Comparison of ENCODE assay signal across 9 cellular contexts in the genomic region with DNA sequence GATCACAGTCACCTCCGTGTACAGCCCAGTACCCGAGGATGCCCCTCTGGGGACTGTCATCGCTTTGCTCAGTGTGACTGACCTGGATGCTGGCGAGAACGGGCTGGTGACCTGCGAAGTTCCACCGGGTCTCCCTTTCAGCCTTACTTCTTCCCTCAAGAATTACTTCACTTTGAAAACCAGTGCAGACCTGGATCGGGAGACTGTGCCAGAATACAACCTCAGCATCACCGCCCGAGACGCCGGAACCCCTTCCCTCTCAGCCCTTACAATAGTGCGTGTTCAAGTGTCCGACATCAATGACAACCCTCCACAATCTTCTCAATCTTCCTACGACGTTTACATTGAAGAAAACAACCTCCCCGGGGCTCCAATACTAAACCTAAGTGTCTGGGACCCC. TPM values are rescaled to one million over a fixed set of nuclear protein-coding genes. Genes with fewer than 3 reads are reported as not detected.
DNase-seq lines count a peak whose midpoint lies in the region; ATAC-seq, FAIRE-seq and TF ChIP-seq lines count a peak whose summit lies in the region.
"Had no signal": no experiment of that assay in that cellular context is flagged by ENCODE, and none has a peak within 500 bp of the region (broad histone marks: within the 10 kb centered on the region; RNA-seq: fewer than 3 reads in every experiment).

No MANE protein-coding gene starts in this region.

- H3K9me2 ChIP-seq in DOHH2 (replicated peaks; ENCODE audit: control insufficient read depth, low read length), result no peaks in the 10 kb centered on the region

- ATAC-seq in GM19328 (IDR thresholded peaks at IDR 0.05; ENCODE audit: unreplicated experiment), result no peak

- H4K20me1 ChIP-seq in DOHH2 (ENCODE audit: control insufficient read depth, insufficient read depth, low read depth, low read length), result 0 out of 2 replicates have a peak, but pooled peaks cover 7% of the 10 kb centered on the region

- peak overlapping the region; percentile 96 for H3K4me2 ChIP-seq in DOHH2 (ENCODE audit: low read length)

- H3K27ac Mint-ChIP-seq in progenitor cell of endocrine pancreas, result no peak overlapping the region

- 53 to 57% methylated on average over 10 to 17 of the region's 17 CpGs for WGBS in esophagus squamous epithelium, 2 donors

- no peaks in the 10 kb centered on the region for H3K27me3 ChIP-seq in DOHH2 (ENCODE audit: control insufficient read depth, low read length)
- no peaks in the 10 kb centered on the region for H3K27me3 ChIP-seq in SJCRH30
- no peaks in the 10 kb centered on the region for H3K27me3 ChIP-seq in esophagus squamous epithelium

- FAIRE-seq in RCC 7860 (lab: Jason Lieb, UNC), result no peak

- no peak for TF ChIP-seq POLR2A in esophagus squamous epithelium (IDR thresholded peaks at IDR 0.05)

- DNase-seq in SJCRH30 (peak in 1 of 2 experiments; percentile 31), esophagus squamous epithelium (lab: John Stamatoyannopoulos, UW) (no peak), progenitor cell of endocrine pancreas (ENCODE audit: low spot score, unreplicated experiment) (no peak), globus pallidus (ENCODE audit: low spot score) (no peak), RCC 7860 (ENCODE audit: low spot score) (no peak), COLO668 (lab: John Stamatoyannopoulos, UW; ENCODE audit: unreplicated experiment) (no peak)
- DNase-seq: NCI-H446 treated with DMSO at 0.1 percent for 48 hours had no signal

- peak overlapping the region; percentile 50 for H3K27ac ChIP-seq in DOHH2 (ENCODE audit: low read depth, low read length)
- H3K27ac ChIP-seq in SJCRH30, result peak overlapping the region; percentile 86; the same call in 1 of the 2 replicates
- peak overlapping the region in 3 of 4 donors; percentile 92 to 93 (median 93) for H3K27ac ChIP-seq in esophagus squamous epithelium

- H3K4me3 ChIP-seq in DOHH2 (ENCODE audit: low read length) (peak overlapping the region; percentile 90), SJCRH30 (peak overlapping the region; percentile 70), esophagus squamous epithelium (peak overlapping the region; percentile 56 to 77 (median 72))

- H3K9me3 ChIP-seq in DOHH2 (ENCODE audit: control insufficient read depth, insufficient read depth, low read length) (no peaks in the 10 kb centered on the region), SJCRH30 (replicated peaks) (peaks cover 5% of the 10 kb centered on the region; the same call in 1 of the 2 replicates), esophagus squamous epithelium (no peaks in the 10 kb centered on the region)

- H3K4me3 Mint-ChIP-seq in progenitor cell of endocrine pancreas (ENCODE audit: low read depth), result peak overlapping the region; percentile 37

- TF ChIP-seq CTCF in DOHH2 (IDR thresholded peaks at IDR 0.05; ENCODE audit: low read depth, low read length, poor library complexity, severe bottlenecking), result no peak
- no peak for TF ChIP-seq CTCF in esophagus squamous epithelium (IDR thresholded peaks at IDR 0.05)
- no peak for TF ChIP-seq CTCF in progenitor cell of endocrine pancreas (IDR thresholded peaks at IDR 0.05; ENCODE audit: unreplicated experiment)

- H3K36me3 ChIP-seq in DOHH2 (ENCODE audit: control insufficient read depth, low read length), result peaks cover 56% of the 10 kb centered on the region
- H3K36me3 ChIP-seq in SJCRH30, result peaks cover 38% of the 10 kb centered on the region
- no peaks in the 10 kb centered on the region for H3K36me3 ChIP-seq in esophagus squamous epithelium

- H3K4me1 ChIP-seq in DOHH2 (ENCODE audit: control insufficient read depth, low read length) (peaks cover 60% of the 10 kb centered on the region), SJCRH30 (peaks cover 17% of the 10 kb centered on the region), esophagus squamous epithelium (peaks cover 15 to 67% (median 32%) of the 10 kb centered on the region in 3 donors)

- H3K4me1 Mint-ChIP-seq in progenitor cell of endocrine pancreas (ENCODE audit: low read depth), result peaks cover 7% of the 10 kb centered on the region

- peaks cover 66% of the 10 kb centered on the region for H3K79me2 ChIP-seq in DOHH2 (ENCODE audit: control insufficient read depth, low read length)

- peaks cover 8% of the 10 kb centered on the region for H3K36me3 Mint-ChIP-seq in progenitor cell of endocrine pancreas (ENCODE audit: insufficient read depth)

- peaks cover 35% of the 10 kb centered on the region for H3K27me3 Mint-ChIP-seq in progenitor cell of endocrine pancreas

- peaks cover 13% of the 10 kb centered on the region; the same call in 1 of the 2 replicates for H3F3A ChIP-seq in DOHH2 (ENCODE audit: control insufficient read depth, insufficient read depth)

- peaks cover 6% of the 10 kb centered on the region for H3K9me3 Mint-ChIP-seq in progenitor cell of endocrine pancreas (ENCODE audit: low read depth)

- intact Hi-C loops in esophagus squamous epithelium (cut with DNase I), result loop anchor here (5.0 to 10.0 kb wide), 2 partner anchors 35 to 78 kb away; no protein-coding TSS in a partner anchor

RNA-seq across cellular contexts. Expression of gene PCDHGC3, which starts 1.4 kb away (rescaled TPM):
- 105 and 109 TPM in 2 replicates for total RNA-seq in SJCRH30 (2014; rRNA removed; shearing (Covaris generic))
- total RNA-seq in esophagus squamous epithelium (10 to 100 TPM; 36.6 to 52.5 (median 38.6) TPM), progenitor cell of endocrine pancreas (25.8 and 29.7 TPM in 2 replicates)

RNA-seq across cellular contexts. Expression of gene PCDHGC4, which starts 7.7 kb away (rescaled TPM):
- 3.4 and 3.6 TPM in 2 replicates for total RNA-seq in SJCRH30 (2014; rRNA removed; shearing (Covaris generic))
- total RNA-seq in esophagus squamous epithelium (1 to 10 TPM in 3 of 4 donors, under 1 TPM in 1; 0.21 to 3.3 (median 2.1) TPM), progenitor cell of endocrine pancreas (3.0 and 3.8 TPM in 2 replicates)

RNA-seq across cellular contexts. Expression of gene PCDHGC5, which starts 11.7 kb away (rescaled TPM):
- 1.3 and 2.8 TPM in 2 replicates for total RNA-seq in SJCRH30 (2014; rRNA removed; shearing (Covaris generic))
- total RNA-seq in esophagus squamous epithelium, result 1 to 10 TPM in 3 of 4 donors, under 1 TPM in 1; 0.26 to 1.7 (median 1.5) TPM
- total RNA-seq in progenitor cell of endocrine pancreas, result 1.2 and 1.3 TPM in 2 replicates

RNA-seq across cellular contexts. Expression of gene PCDHGA12, which starts 46.9 kb away (rescaled TPM):
- total RNA-seq in SJCRH30 (2014; rRNA removed; shearing (Covaris generic)), result 1.2 and 1.4 TPM in 2 replicates
- total RNA-seq in esophagus squamous epithelium (1 to 10 TPM; 2.0 to 8.0 (median 2.5) TPM), progenitor cell of endocrine pancreas (2.9 and 3.2 TPM in 2 replicates)

RNA-seq across cellular contexts. Expression of gene PCDHGA11, which starts 56.3 kb away (rescaled TPM):
- 1.3 and 1.4 TPM in 2 replicates for total RNA-seq in SJCRH30 (2014; rRNA removed; shearing (Covaris generic))
- total RNA-seq in esophagus squamous epithelium (1 to 10 TPM; 1.1 to 4.2 (median 3.5) TPM), progenitor cell of endocrine pancreas (3.1 and 3.3 TPM in 2 replicates)
